Comparison of ENCODE assay signal across 32 cellular contexts in the genomic region with DNA sequence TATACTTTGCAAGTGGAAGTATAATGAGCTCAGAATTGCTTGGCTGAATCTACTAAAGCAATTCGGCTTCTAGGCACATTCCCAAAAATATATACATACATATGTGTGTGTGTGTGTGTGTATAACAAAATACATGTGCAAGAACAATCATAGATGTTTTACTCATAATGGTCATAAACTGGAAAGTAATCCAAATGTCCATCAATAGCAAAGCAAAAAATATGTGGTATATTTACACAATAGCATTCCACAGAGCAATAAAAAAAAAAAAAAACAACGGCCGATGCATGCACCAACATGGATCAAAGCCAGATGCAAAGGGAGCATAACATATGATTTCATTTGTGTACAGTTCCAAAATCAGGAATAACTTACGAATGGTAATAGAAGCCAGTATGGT.
"Had no signal": no experiment of that assay in that cellular context is flagged by ENCODE, and none has a peak within 500 bp of the region (broad histone marks: within the 10 kb centered on the region; RNA-seq: fewer than 3 reads in every experiment).

No MANE protein-coding gene starts in this region.

- H3K27me3 ChIP-seq: ascending aorta, body of pancreas, breast epithelium had no signal

- H3K4me1 ChIP-seq: ascending aorta, body of pancreas, breast epithelium had no signal

- H3K4me3 ChIP-seq: ascending aorta, body of pancreas, breast epithelium had no signal

- H3K27ac ChIP-seq: ascending aorta, body of pancreas, breast epithelium, RWPE1, VCaP had no signal

- ATAC-seq: activated CD8-positive, alpha-beta memory T cell treated with anti-CD3 and anti-CD28 coated beads, Interleukin-2, amount 10 ng/mL, durations not matched to agents 7 days and 5 days; body of pancreas; Right ventricle myocardium inferior; SK-N-SH treated with all-trans-retinoic acid at 6 μM for 48 hours; T-cell; T-helper 17 cell had no signal

- H3K36me3 ChIP-seq: ascending aorta, breast epithelium had no signal

- DNase-seq: activated B cell treated with CpG ODN at 0.5 μM for 24 hours; activated CD4-positive, alpha-beta memory T cell treated with anti-CD3 and anti-CD28 coated beads, Interleukin-2, amount 10 ng/mL, durations not matched to agents 7 days and 5 days; activated CD4-positive, alpha-beta T cell treated with anti-CD3 and anti-CD28 coated beads for 4 hours; activated CD4-positive, alpha-beta T cell treated with anti-CD3 and anti-CD28 coated beads, Interleukin-2, amount 50 U/mL, for 1 hour; activated CD4-positive, CD25-positive, alpha-beta regulatory T cell treated with anti-CD3 and anti-CD28 coated beads, Interleukin-2, amount 50 U/mL, for 72 hours; activated CD8-positive, alpha-beta memory T cell treated with anti-CD3 and anti-CD28 coated beads for 24 hours; activated CD8-positive, alpha-beta memory T cell treated with anti-CD3 and anti-CD28 coated beads, Interleukin-2, amount 10 ng/mL, durations not matched to agents 7 days and 5 days; activated CD8-positive, alpha-beta memory T cell treated with anti-CD3 and anti-CD28 coated beads, Interleukin-2, amount 50 U/mL, for 48 hours; activated effector memory CD4-positive, alpha-beta T cell treated with Interleukin-2 at 50 U/mL for 16 hours; activated naive CD4-positive, alpha-beta T cell treated with anti-CD3 and anti-CD28 coated beads, Interleukin-2, amount 50 U/mL, for 16 hours; activated naive CD8-positive, alpha-beta T cell treated with anti-CD3 and anti-CD28 coated beads for 36 hours; activated T-cell treated with anti-CD3 and anti-CD28 coated beads, Interleukin-2, amount 50 U/mL, for 48 hours; amygdala; body of pancreas; cerebellar nuclear complex; Kasumi-1; KG1; NCI-H1105; NCI-H1417 treated with DMSO at 0.1 percent for 48 hours; NCI-H1930; NCI-H2081 treated with DMSO at 0.1 percent for 48 hours; NCI-H226; NCI-H524 treated with DMSO at 0.1 percent for 48 hours; SIG-M5; T-cell; T-helper 17 cell had no signal

- H3K9me3 ChIP-seq: ascending aorta, body of pancreas had no signal
